In the genomic region with DNA sequence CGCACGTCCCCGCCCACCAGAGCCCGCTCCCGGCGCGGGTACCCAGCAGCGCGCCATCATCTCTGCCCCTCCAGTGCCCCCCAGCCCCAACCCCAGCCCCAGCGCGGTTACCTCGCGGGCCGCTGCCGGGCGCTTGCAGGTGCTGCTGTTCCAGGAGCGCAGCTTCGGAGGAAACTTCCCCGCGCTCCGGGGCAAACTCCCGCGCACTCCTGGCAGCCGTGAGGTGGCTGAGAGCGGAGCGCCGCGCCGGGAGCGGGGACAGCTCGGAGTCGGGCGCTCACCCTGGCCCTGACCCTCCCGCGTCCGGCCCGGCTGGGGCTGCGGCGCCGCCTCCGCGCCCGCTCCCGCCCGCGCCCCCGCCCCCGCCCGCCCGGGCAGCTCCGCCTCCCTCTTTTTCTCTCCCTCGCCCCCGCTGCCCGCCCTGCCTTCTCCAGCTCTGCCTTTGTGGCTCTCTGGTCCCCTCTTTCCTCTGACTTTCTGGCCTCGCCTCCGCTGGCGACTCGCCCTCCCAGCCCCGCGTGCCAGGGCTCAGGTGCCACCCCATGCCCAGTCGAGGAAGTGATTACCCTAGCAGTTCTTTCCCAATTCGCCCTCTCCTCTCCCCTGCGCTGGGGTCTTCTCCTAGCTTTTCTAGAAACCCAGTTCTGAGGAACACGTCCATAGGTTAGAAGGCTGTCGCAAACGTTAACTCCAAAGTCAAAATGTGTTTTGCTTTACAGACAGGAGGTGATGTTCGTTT, we compare ENCODE assay signal across 9 cellular contexts. TPM values are rescaled to one million over a fixed set of nuclear protein-coding genes. Genes with fewer than 3 reads are reported as not detected.
DNase-seq lines count a peak whose midpoint lies in the region; ATAC-seq and TF ChIP-seq lines count a peak whose summit lies in the region.
"Had no signal": no experiment of that assay in that cellular context is flagged by ENCODE, and none has a peak within 500 bp of the region (broad histone marks: within the 10 kb centered on the region; RNA-seq: fewer than 3 reads in every experiment).

TSS of gene CHST9 (minus strand) at position 284 of the 739 bp plus-strand sequence. CDS start 42,499 bp downstream, outside the sequence.

- H3K27ac ChIP-seq in Peyer's patch, result no peak within 1 kb of the TSS

- ATAC-seq in left ventricle myocardium superior, result peak; percentile 89
- ATAC-seq in HG02938 (IDR thresholded peaks at IDR 0.05; ENCODE audit: unreplicated experiment), result no peak

- peaks cover 0 to 10% (median 0%) of the 10 kb centered on the region in 4 donors for H3K4me1 ChIP-seq in Peyer's patch

- peak within 1 kb of the TSS; percentile 59 for H3K4me3 ChIP-seq in H7 (ENCODE audit: insufficient read depth, low read depth, low read length)
- H3K4me3 ChIP-seq in Peyer's patch, result peak within 1 kb of the TSS in 3 of 4 donors; percentile 24 to 42 (median 42)
- no peak within 1 kb of the TSS for H3K4me3 ChIP-seq in lower leg skin (ENCODE audit: low read depth, poor library complexity, severe bottlenecking)

- intact Hi-C loops in left ventricle myocardium superior (cut with micrococcal nuclease), result loop anchor here (5.0 kb wide), 1 partner anchor 168 kb away; no protein-coding TSS in a partner anchor
- intact Hi-C loops in lower leg skin (cut with DNase I; ENCODE audit: low total_unique reads), result no loop called here

- WGBS in lower leg skin, 2 donors, result 5 to 9% methylated on average over 17 to 27 of the region's 67 CpGs

- H3K36me3 ChIP-seq in H7 (replicated peaks; ENCODE audit: control insufficient read depth, insufficient read depth, low read length) (no peaks in the 10 kb centered on the region), Peyer's patch (no peaks in the 10 kb centered on the region)

- no peak for TF ChIP-seq POLR2A in Peyer's patch (IDR thresholded peaks at IDR 0.05)
- TF ChIP-seq POLR2A in lower leg skin (IDR thresholded peaks at IDR 0.05), result no peak

- no peaks in the 10 kb centered on the region for H3K9me3 ChIP-seq in Peyer's patch

- DNase-seq in H7 (peak; percentile 90), Peyer's patch (no peak), left ventricle myocardium superior (peak; percentile 70), retina (peak; percentile 43), pons (ENCODE audit: low spot score) (no peak), activated T-cell treated with anti-CD3 and anti-CD28 coated beads for 4 hours (no peak), lower leg skin (ENCODE audit: low spot score in 2 of 2) (no peak)

- H3K27me3 ChIP-seq in H7 (ENCODE audit: control insufficient read depth, insufficient read depth, low read length), result peaks cover 27% of the 10 kb centered on the region
- H3K27me3 ChIP-seq in Peyer's patch, result peaks cover 0 to 10% of the 10 kb centered on the region in 2 donors

- TF ChIP-seq CTCF in Peyer's patch (IDR thresholded peaks at IDR 0.05) (no peak), lower leg skin (IDR thresholded peaks at IDR 0.05) (no peak)

RNA-seq across cellular contexts. Expression of gene CHST9, which starts in this region (rescaled TPM):
- total RNA-seq in H7 (2014; rRNA removed; shearing (Covaris generic)), result 2.7 and 3.8 TPM in 2 replicates
- total RNA-seq in Peyer's patch (under 1 TPM in 2 of 4 donors, not detected in 2; 0.27 to 0.95 TPM), left ventricle myocardium superior (7.0 TPM), lower leg skin (under 1 TPM in 3 of 4 donors, not detected in 1; 0.06 to 0.20 (median 0.08) TPM)
- total RNA-seq: dermis microvascular lymphatic vessel endothelial cell had no signal

Comparison
In these comparisons a context has a peak if more than half of its experiments do, and no peak if none do; other contexts are left out.
1. DNase-seq: peak in H7 (single experiment), left ventricle myocardium superior (single experiment) and retina (single experiment); none in Peyer's patch (0 of 3), pons (single experiment), activated T-cell treated with anti-CD3 and anti-CD28 coated beads for 4 hours (single experiment) and lower leg skin (0 of 2).